Comparison of ENCODE assay signal across 17 cellular contexts in the genomic region with DNA sequence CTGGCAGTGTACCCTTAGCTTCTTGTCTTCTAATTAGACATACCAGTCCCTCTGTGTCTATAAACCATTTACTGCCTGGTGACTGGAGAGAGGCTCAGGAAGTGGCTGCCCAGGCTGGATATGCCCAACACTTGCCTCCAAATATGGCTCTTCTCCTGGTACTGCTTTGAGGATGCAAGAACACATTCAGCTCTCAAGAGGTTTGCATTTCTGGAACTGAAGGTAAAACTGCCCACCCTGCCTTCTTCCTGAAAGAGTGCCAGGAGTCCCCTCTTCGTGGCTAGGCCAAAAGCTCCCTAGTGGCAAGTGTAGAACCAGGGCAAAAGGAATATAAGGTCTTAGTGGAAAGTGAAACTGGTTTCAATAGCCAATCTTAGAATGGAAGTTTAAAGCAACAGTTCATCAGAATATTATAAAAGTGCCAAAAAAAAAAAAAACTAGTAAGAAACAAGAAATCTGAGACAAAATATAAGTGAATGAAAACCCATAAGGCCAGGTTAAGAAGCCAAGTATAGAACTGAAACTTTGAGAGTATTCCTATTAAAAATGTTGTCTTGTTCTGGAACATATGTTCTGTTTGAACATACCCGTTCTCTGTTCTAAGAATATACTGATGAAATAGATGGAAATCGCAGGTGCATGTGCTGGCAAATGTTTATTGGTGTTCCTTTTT.
A peak's percentile ranks its signal among the peaks of the same experiment; 100 is the strongest.
DNase-seq lines count a peak whose midpoint lies in the region; ATAC-seq, FAIRE-seq and TF ChIP-seq lines count a peak whose summit lies in the region.
"Had no signal": no experiment of that assay in that cellular context is flagged by ENCODE, and none has a peak within 500 bp of the region (broad histone marks: within the 10 kb centered on the region; RNA-seq: fewer than 3 reads in every experiment).

No MANE protein-coding gene starts in this region.

- H3K27me3 ChIP-seq in K562 (ENCODE audit: control insufficient read depth in 2 of 2, insufficient read depth in 2 of 2, low read length in 2 of 2) (peaks cover 0 to 5% of the 10 kb centered on the region in 2 experiments; a peak in 2 of 5 replicates), gastroesophageal sphincter (no peaks in the 10 kb centered on the region), subcutaneous abdominal adipose tissue (ENCODE audit: control insufficient read depth in 5 of 5, insufficient read depth in 4 of 5, low read length in 5 of 5) (no peaks in the 10 kb centered on the region)

- H2AFZ ChIP-seq in K562 (ENCODE audit: low read depth, low read length): no peak overlapping the region

- POLR2A ChIA-PET in K562 (lab: Yijun Ruan, JAX): interaction anchor here (0.7 kb wide), 1 partner anchor 10 kb away, joined by 3 read pairs; no protein-coding TSS in a partner anchor

- no peak for TF ChIP-seq CTCF in K562 (IDR thresholded peaks at IDR 0.05 in 2 of 3, conservative IDR thresholded peaks at IDR 0.05 in 1 of 3; ENCODE audit: insufficient read depth in 2 of 3, low read depth in 1 of 3, low read length in 3 of 3)
- TF ChIP-seq CTCF in gastroesophageal sphincter (IDR thresholded peaks at IDR 0.05): no peak

- H3K79me2 ChIP-seq in K562 (ENCODE audit: control insufficient read depth, insufficient read depth, low read length): no peaks in the 10 kb centered on the region

- CTCF ChIA-PET in K562 (lab: Yijun Ruan, JAX; ENCODE audit: low intra/inter-chr PET ratio): no interaction called here

- H3K4me3 ChIP-seq in K562: no peak overlapping the region
- no peak overlapping the region for H3K4me3 ChIP-seq in gastroesophageal sphincter
- H3K4me3 ChIP-seq in subcutaneous abdominal adipose tissue (ENCODE audit: low read depth in 1 of 5, low read length in 5 of 5): peak overlapping the region in 3 of 5 donors; percentile 11 to 38 (median 30)

- DNase-seq in LoVo (ENCODE audit: low spot score) (peak; percentile 5), K562 (ENCODE audit: extremely low read depth in 1 of 4, low spot score in 3 of 4) (no peak), NCI-H2081 treated with DMSO at 0.1 percent for 48 hours (lab: John Stamatoyannopoulos, UW) (no peak), NCI-H1105 treated with DMSO at 0.1 percent for 48 hours (lab: John Stamatoyannopoulos, UW) (no peak)
- DNase-seq: EL, H7, MV-4-11, NCI-H1436 treated with DMSO at 0.1 percent for 48 hours, NCI-H2029 treated with DMSO at 0.1 percent for 48 hours, NCI-H510A treated with DMSO at 0.1 percent for 48 hours, NCI-H82 had no signal

- in situ Hi-C loops in K562 (cut with MboI): no loop called here

- H3K9ac ChIP-seq in K562 (ENCODE audit: insufficient read depth in 1 of 2, low read depth in 2 of 2, low read length in 2 of 2): no peak overlapping the region
- peak overlapping the region in 2 of 5 donors; percentile 13 to 20 for H3K9ac ChIP-seq in subcutaneous abdominal adipose tissue (ENCODE audit: low read length in 5 of 5)

- 5% methylated on average over 3 of the region's 3 CpGs for WGBS in K562 (ENCODE audit: insufficient coverage, low coverage, missing lambda C conversion rate)
- WGBS in gastroesophageal sphincter (ENCODE audit: low coverage in 1 of 2), 2 donors: 46 to 66% methylated on average over 2 to 3 of the region's 3 CpGs

- H3K36me3 ChIP-seq in K562 (ENCODE audit: control insufficient read depth, insufficient read depth, low read length) (no peaks in the 10 kb centered on the region), gastroesophageal sphincter (no peaks in the 10 kb centered on the region), subcutaneous abdominal adipose tissue (ENCODE audit: control insufficient read depth in 5 of 5, insufficient read depth in 5 of 5, low read length in 5 of 5) (no peaks in the 10 kb centered on the region)

- TF ChIP-seq RAD21 in K562 (CRISPR knock-in tag; conservative IDR thresholded peaks at IDR 0.05 in 1 of 2, IDR thresholded peaks at IDR 0.05 in 1 of 2): no peak

- H3K4me1 ChIP-seq in K562 (replicated peaks in 1 of 2; ENCODE audit: control insufficient read depth in 2 of 2, insufficient read depth in 2 of 2, low read length in 2 of 2) (peaks cover 0 to 21% of the 10 kb centered on the region in 2 experiments; a peak in 4 of 5 replicates), gastroesophageal sphincter (peaks cover 5 to 62% (median 15%) of the 10 kb centered on the region in 3 donors), subcutaneous abdominal adipose tissue (ENCODE audit: control insufficient read depth in 5 of 5, insufficient read depth in 5 of 5, low read length in 5 of 5) (peaks cover 10 to 69% (median 47%) of the 10 kb centered on the region in 5 donors)

- H3K9me3 ChIP-seq in K562 (replicated peaks; ENCODE audit: control insufficient read depth, insufficient read depth, low read depth, low read length) (no peaks in the 10 kb centered on the region), gastroesophageal sphincter (no peaks in the 10 kb centered on the region), subcutaneous abdominal adipose tissue (ENCODE audit: control insufficient read depth in 5 of 5, low read length in 5 of 5) (no peaks in the 10 kb centered on the region)

- TF ChIP-seq POLR2A in K562 (conservative IDR thresholded peaks at IDR 0.05) (no peak), gastroesophageal sphincter (IDR thresholded peaks at IDR 0.05) (no peak)

- intact Hi-C loops in K562 (cut with micrococcal nuclease): no loop called here

- H3K9me1 ChIP-seq in K562 (ENCODE audit: control insufficient read depth, insufficient read depth, low read length): no peaks in the 10 kb centered on the region

- TF ChIP-seq EP300 in K562 (IDR thresholded peaks at IDR 0.05; ENCODE audit: low read length): peak; percentile 73; the same call in 1 of the 2 replicates
- no peak for TF ChIP-seq EP300 in gastroesophageal sphincter (IDR thresholded peaks at IDR 0.05)

- FAIRE-seq in K562 (lab: Jason Lieb, UNC): no peak
- FAIRE-seq: HTR-8/SVneo had no signal

- no TSS peak for BruUV-seq in K562 (replicated peaks; lab: Mats Ljungman, UMichigan)

- no peak overlapping the region for H3K4me2 ChIP-seq in K562 (ENCODE audit: insufficient read depth, low read length)

- no peak overlapping the region for H3K27ac ChIP-seq in K562 (ENCODE audit: extremely low read depth, low read depth, low read length)
- peak overlapping the region; percentile 60 to 81 (median 78) for H3K27ac ChIP-seq in gastroesophageal sphincter
- peak overlapping the region; percentile 74 for H3K27ac ChIP-seq in subcutaneous abdominal adipose tissue (ENCODE audit: low read depth, low read length)
- H3K27ac ChIP-seq: C4-2B, HL-60 had no signal

- peak; percentile 56; the same call in 2 of the 3 replicates for ATAC-seq in K562
- ATAC-seq in gastroesophageal sphincter: no peak
- ATAC-seq in HG03439 (IDR thresholded peaks at IDR 0.05; ENCODE audit: unreplicated experiment): no peak

- H4K20me1 ChIP-seq in K562 (replicated peaks; ENCODE audit: control insufficient read depth, insufficient read depth, low read length): no peaks in the 10 kb centered on the region

TF ChIP-seq in K562, 482 proteins besides CTCF, POLR2A, EP300 and RAD21 (continues in another document):
- TF ChIP-seq HDAC8 (tag; IDR thresholded peaks at IDR 0.05): peak; percentile 92
- TF ChIP-seq, protein P1, sequence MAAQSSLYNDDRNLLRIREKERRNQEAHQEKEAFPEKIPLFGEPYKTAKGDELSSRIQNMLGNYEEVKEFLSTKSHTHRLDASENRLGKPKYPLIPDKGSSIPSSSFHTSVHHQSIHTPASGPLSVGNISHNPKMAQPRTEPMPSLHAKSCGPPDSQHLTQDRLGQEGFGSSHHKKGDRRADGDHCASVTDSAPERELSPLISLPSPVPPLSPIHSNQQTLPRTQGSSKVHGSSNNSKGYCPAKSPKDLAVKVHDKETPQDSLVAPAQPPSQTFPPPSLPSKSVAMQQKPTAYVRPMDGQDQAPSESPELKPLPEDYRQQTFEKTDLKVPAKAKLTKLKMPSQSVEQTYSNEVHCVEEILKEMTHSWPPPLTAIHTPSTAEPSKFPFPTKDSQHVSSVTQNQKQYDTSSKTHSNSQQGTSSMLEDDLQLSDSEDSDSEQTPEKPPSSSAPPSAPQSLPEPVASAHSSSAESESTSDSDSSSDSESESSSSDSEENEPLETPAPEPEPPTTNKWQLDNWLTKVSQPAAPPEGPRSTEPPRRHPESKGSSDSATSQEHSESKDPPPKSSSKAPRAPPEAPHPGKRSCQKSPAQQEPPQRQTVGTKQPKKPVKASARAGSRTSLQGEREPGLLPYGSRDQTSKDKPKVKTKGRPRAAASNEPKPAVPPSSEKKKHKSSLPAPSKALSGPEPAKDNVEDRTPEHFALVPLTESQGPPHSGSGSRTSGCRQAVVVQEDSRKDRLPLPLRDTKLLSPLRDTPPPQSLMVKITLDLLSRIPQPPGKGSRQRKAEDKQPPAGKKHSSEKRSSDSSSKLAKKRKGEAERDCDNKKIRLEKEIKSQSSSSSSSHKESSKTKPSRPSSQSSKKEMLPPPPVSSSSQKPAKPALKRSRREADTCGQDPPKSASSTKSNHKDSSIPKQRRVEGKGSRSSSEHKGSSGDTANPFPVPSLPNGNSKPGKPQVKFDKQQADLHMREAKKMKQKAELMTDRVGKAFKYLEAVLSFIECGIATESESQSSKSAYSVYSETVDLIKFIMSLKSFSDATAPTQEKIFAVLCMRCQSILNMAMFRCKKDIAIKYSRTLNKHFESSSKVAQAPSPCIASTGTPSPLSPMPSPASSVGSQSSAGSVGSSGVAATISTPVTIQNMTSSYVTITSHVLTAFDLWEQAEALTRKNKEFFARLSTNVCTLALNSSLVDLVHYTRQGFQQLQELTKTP (IDR thresholded peaks at IDR 0.05; ENCODE audit: low read depth in 1 of 2, partially characterized antibody in 2 of 2): peak in 1 of 2 experiments; percentile 34
- peak; percentile 87; the same call in 1 of the 2 replicates for TF ChIP-seq L3MBTL2 (IDR thresholded peaks at IDR 0.05)
- no peak for TF ChIP-seq NR2C2 (CRISPR knock-in tag; IDR thresholded peaks at IDR 0.05)
- TF ChIP-seq NR2C2 (tag; IDR thresholded peaks at IDR 0.05): peak; percentile 52; the same call in 1 of the 2 replicates
- no peak for TF ChIP-seq NBN (IDR thresholded peaks at IDR 0.05; ENCODE audit: low read depth)
- TF ChIP-seq ZNF184 (CRISPR knock-in tag; IDR thresholded peaks at IDR 0.05): no peak
- TF ChIP-seq, protein P2, sequence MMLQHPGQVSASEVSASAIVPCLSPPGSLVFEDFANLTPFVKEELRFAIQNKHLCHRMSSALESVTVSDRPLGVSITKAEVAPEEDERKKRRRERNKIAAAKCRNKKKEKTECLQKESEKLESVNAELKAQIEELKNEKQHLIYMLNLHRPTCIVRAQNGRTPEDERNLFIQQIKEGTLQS (IDR thresholded peaks at IDR 0.05): peak; percentile 67; the same call in 1 of the 2 replicates
- TF ChIP-seq, protein P2 (CRISPR knock-in tag; conservative IDR thresholded peaks at IDR 0.05): no peak

Comparison
In these comparisons a context has a peak if more than half of its experiments do, and no peak if none do; other contexts are left out.
1. H3K4me3 ChIP-seq: peak in subcutaneous abdominal adipose tissue (3 of 5); none in K562 (single experiment) and gastroesophageal sphincter (0 of 2).